1 cellular context compared by ENCODE assay signal in genomic region chr22:23898006-23898974, GRCh38.
TF ChIP-seq lines count a peak whose summit lies in the region.

No MANE protein-coding gene starts in this region.

TF ChIP-seq in HEK293, 187 proteins besides CTCF, POLR2A, EP300 and RAD21 (continued from another document and continues in another):
- peak; percentile 76; the same call in 1 of the 2 replicates for TF ChIP-seq PRDM4 (tag by site-specific recombination; IDR thresholded peaks at IDR 0.05)
- peak; percentile 83 for TF ChIP-seq ZIC2 (tag by site-specific recombination; IDR thresholded peaks at IDR 0.05)
- TF ChIP-seq ZSCAN23 (tag by site-specific recombination; IDR thresholded peaks at IDR 0.05): no peak
- TF ChIP-seq ZNF433 (tag by site-specific recombination; IDR thresholded peaks at IDR 0.05; ENCODE audit: low read depth): no peak
- no peak for TF ChIP-seq ZNF121 (tag by site-specific recombination; IDR thresholded peaks at IDR 0.05)
- no peak for TF ChIP-seq ZNF530 (tag by site-specific recombination; IDR thresholded peaks at IDR 0.05; ENCODE audit: low read depth)
- TF ChIP-seq ZNF391 (tag by site-specific recombination; IDR thresholded peaks at IDR 0.05; ENCODE audit: borderline replicate concordance, low read depth): no peak
- no peak for TF ChIP-seq ZNF274 (IDR thresholded peaks at IDR 0.05; ENCODE audit: low read length)
- no peak for TF ChIP-seq ZNF274 (tag by site-specific recombination; IDR thresholded peaks at IDR 0.05; ENCODE audit: borderline replicate concordance)
- TF ChIP-seq ZFHX2 (tag by site-specific recombination; conservative IDR thresholded peaks at IDR 0.05): no peak
- no peak for TF ChIP-seq ZNF747 (tag by site-specific recombination; IDR thresholded peaks at IDR 0.05)
- no peak for TF ChIP-seq MZF1 (tag by site-specific recombination; IDR thresholded peaks at IDR 0.05; ENCODE audit: borderline replicate concordance)
- TF ChIP-seq ZNF324 (tag by site-specific recombination; IDR thresholded peaks at IDR 0.05): no peak
- TF ChIP-seq, protein P1, sequence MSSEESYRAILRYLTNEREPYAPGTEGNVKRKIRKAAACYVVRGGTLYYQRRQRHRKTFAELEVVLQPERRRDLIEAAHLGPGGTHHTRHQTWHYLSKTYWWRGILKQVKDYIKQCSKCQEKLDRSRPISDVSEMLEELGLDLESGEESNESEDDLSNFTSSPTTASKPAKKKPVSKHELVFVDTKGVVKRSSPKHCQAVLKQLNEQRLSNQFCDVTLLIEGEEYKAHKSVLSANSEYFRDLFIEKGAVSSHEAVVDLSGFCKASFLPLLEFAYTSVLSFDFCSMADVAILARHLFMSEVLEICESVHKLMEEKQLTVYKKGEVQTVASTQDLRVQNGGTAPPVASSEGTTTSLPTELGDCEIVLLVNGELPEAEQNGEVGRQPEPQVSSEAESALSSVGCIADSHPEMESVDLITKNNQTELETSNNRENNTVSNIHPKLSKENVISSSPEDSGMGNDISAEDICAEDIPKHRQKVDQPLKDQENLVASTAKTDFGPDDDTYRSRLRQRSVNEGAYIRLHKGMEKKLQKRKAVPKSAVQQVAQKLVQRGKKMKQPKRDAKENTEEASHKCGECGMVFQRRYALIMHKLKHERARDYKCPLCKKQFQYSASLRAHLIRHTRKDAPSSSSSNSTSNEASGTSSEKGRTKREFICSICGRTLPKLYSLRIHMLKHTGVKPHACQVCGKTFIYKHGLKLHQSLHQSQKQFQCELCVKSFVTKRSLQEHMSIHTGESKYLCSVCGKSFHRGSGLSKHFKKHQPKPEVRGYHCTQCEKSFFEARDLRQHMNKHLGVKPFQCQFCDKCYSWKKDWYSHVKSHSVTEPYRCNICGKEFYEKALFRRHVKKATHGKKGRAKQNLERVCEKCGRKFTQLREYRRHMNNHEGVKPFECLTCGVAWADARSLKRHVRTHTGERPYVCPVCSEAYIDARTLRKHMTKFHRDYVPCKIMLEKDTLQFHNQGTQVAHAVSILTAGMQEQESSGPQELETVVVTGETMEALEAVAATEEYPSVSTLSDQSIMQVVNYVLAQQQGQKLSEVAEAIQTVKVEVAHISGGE (tag by site-specific recombination; conservative IDR thresholded peaks at IDR 0.05; ENCODE audit: low read depth): no peak
- TF ChIP-seq KLF17 (tag by site-specific recombination; IDR thresholded peaks at IDR 0.05): no peak
- no peak for TF ChIP-seq ZNF132 (tag by site-specific recombination; IDR thresholded peaks at IDR 0.05; ENCODE audit: borderline replicate concordance)
- TF ChIP-seq ZNF211 (tag by site-specific recombination; IDR thresholded peaks at IDR 0.05; ENCODE audit: low read depth): no peak
- TF ChIP-seq PRDM10 (tag by site-specific recombination; IDR thresholded peaks at IDR 0.05): peak; percentile 85
- TF ChIP-seq MYNN (tag by site-specific recombination; IDR thresholded peaks at IDR 0.05; ENCODE audit: borderline replicate concordance): no peak
- TF ChIP-seq ZNF398 (tag by site-specific recombination; IDR thresholded peaks at IDR 0.05): no peak
- no peak for TF ChIP-seq ZNF629 (tag by site-specific recombination; IDR thresholded peaks at IDR 0.05)
- TF ChIP-seq ELK4 (IDR thresholded peaks at IDR 0.05; ENCODE audit: borderline replicate concordance, low read depth, low read length): no peak
- TF ChIP-seq ZNF416 (tag by site-specific recombination; IDR thresholded peaks at IDR 0.05): no peak
- no peak for TF ChIP-seq ZNF488 (tag by site-specific recombination; IDR thresholded peaks at IDR 0.05)
- TF ChIP-seq ZNF600 (tag by site-specific recombination; IDR thresholded peaks at IDR 0.05): no peak
- TF ChIP-seq SP3 (tag by site-specific recombination; IDR thresholded peaks at IDR 0.05): no peak
- 0 out of 2 replicates have a peak, but pooled peaks have one; percentile 20 for TF ChIP-seq IKZF3 (tag by site-specific recombination; IDR thresholded peaks at IDR 0.05)
- TF ChIP-seq ZNF302 (tag by site-specific recombination; IDR thresholded peaks at IDR 0.05; ENCODE audit: low read depth): no peak
- no peak for TF ChIP-seq ZNF423 (tag by site-specific recombination; IDR thresholded peaks at IDR 0.05)
- no peak for TF ChIP-seq ZNF510 (tag by site-specific recombination; IDR thresholded peaks at IDR 0.05; ENCODE audit: insufficient replicate concordance)
- peak; percentile 71 for TF ChIP-seq ZNF449 (tag by site-specific recombination; IDR thresholded peaks at IDR 0.05)
- no peak for TF ChIP-seq ZNF596 (tag by site-specific recombination; IDR thresholded peaks at IDR 0.05)
- no peak for TF ChIP-seq ZNF280D (tag by site-specific recombination; IDR thresholded peaks at IDR 0.05)
- no peak for TF ChIP-seq ZSCAN16 (tag by site-specific recombination; IDR thresholded peaks at IDR 0.05)
- TF ChIP-seq ZNF670 (tag by site-specific recombination; IDR thresholded peaks at IDR 0.05; ENCODE audit: low read depth): no peak
- TF ChIP-seq ZBTB26 (tag by site-specific recombination; optimal IDR thresholded peaks at IDR 0.05): no peak
